In genomic region chr5:6291961-6292360, GRCh38 we compare ENCODE assay signal across 8 cellular contexts.
DNase-seq lines count a peak whose midpoint lies in the region; ATAC-seq and TF ChIP-seq lines count a peak whose summit lies in the region.

No MANE protein-coding gene starts in this region.

- no peaks in the 10 kb centered on the region for H3K4me1 ChIP-seq in breast epithelium
- no peaks in the 10 kb centered on the region for H3K4me1 ChIP-seq in psoas muscle

- no peak overlapping the region for H3K27ac Mint-ChIP-seq in MCF 10A (ENCODE audit: low read depth, unreplicated experiment)
- H3K27ac Mint-ChIP-seq in activated CD8-positive, alpha-beta T cell treated with anti-CD3 and anti-CD28 coated beads for 36 hours, result no peak overlapping the region

- no peak overlapping the region for H3K4me3 ChIP-seq in breast epithelium
- H3K4me3 ChIP-seq in psoas muscle, result no peak overlapping the region

- no TSS peak for BruUV-seq in MCF 10A (replicated peaks; lab: Mats Ljungman, UMichigan)

- no peak overlapping the region for H3K4me3 Mint-ChIP-seq in MCF 10A (ENCODE audit: unreplicated experiment)
- no peak overlapping the region for H3K4me3 Mint-ChIP-seq in activated CD8-positive, alpha-beta T cell treated with anti-CD3 and anti-CD28 coated beads for 36 hours

- CTCF ChIA-PET in MCF 10A (lab: Yijun Ruan, JAX), result interaction anchor here (0.6 to 1.1 kb wide), 2 partner anchors 12 to 69 kb away, joined by 3 read pairs; no protein-coding TSS in a partner anchor
- CTCF ChIA-PET in activated CD8-positive, alpha-beta T cell treated with anti-CD3 and anti-CD28 coated beads for 36 hours (lab: Charles Lee), result interaction anchor here (1.1 kb wide), 1 partner anchor 143 kb away, joined by 3 read pairs; no protein-coding TSS in a partner anchor

- no peak for ATAC-seq in activated CD8-positive, alpha-beta T cell treated with anti-CD3 and anti-CD28 coated beads for 36 hours
- ATAC-seq in psoas muscle (no peak), HG03432 (IDR thresholded peaks at IDR 0.05; ENCODE audit: unreplicated experiment) (no peak)

- TF ChIP-seq POLR2A in breast epithelium (IDR thresholded peaks at IDR 0.05), result no peak

- DNase-seq in MCF 10A (ENCODE audit: unreplicated experiment) (peak; percentile 26), breast epithelium (ENCODE audit: low spot score in 2 of 2) (no peak), NCI-H1417 (lab: John Stamatoyannopoulos, UW) (peak; percentile 67 to 89 (median 72)), psoas muscle (no peak), middle frontal gyrus (ENCODE audit: extremely low spot score, low spot score) (no peak)
- peak; percentile 24 for DNase-seq in activated CD8-positive, alpha-beta T cell treated with anti-CD3 and anti-CD28 coated beads for 36 hours
- no peak for DNase-seq in activated naive CD4-positive, alpha-beta T cell treated with anti-CD3 and anti-CD28 coated beads, Interleukin-2, amount 50 U/mL, for 16 hours

- H3K36me3 ChIP-seq in breast epithelium, result no peaks in the 10 kb centered on the region
- no peaks in the 10 kb centered on the region for H3K36me3 ChIP-seq in psoas muscle (ENCODE audit: insufficient read depth in 1 of 2, low read depth in 1 of 2)

- intact Hi-C loops in MCF 10A (cut with micrococcal nuclease) (loop anchor here (1.0 to 5.0 kb wide), 3 partner anchors 285 to 800 kb away; no protein-coding TSS in a partner anchor), breast epithelium (cut with DNase I; ENCODE audit: low total_unique reads) (loop anchor here (10.0 kb wide), 1 partner anchor 1843 kb away; no protein-coding TSS in a partner anchor), psoas muscle (cut with DNase I) (loop anchor here in 1 of 2 donors (10.0 kb wide), 1 partner anchor 283 kb away; no protein-coding TSS in a partner anchor)
- intact Hi-C loops in activated CD8-positive, alpha-beta T cell treated with anti-CD3 and anti-CD28 coated beads for 36 hours (cut with micrococcal nuclease), result no loop called here

- H3K9me3 ChIP-seq in breast epithelium, result peaks cover 0 to 7% of the 10 kb centered on the region in 2 donors
- H3K9me3 ChIP-seq in psoas muscle, result peaks cover 3% of the 10 kb centered on the region

- no peak overlapping the region for H3K27ac ChIP-seq in breast epithelium
- no peak overlapping the region for H3K27ac ChIP-seq in psoas muscle

- POLR2A ChIA-PET in MCF 10A (lab: Yijun Ruan, JAX), result no interaction called here
- POLR2A ChIA-PET in activated CD8-positive, alpha-beta T cell treated with anti-CD3 and anti-CD28 coated beads for 36 hours (lab: Charles Lee), result no interaction called here

- TF ChIP-seq CTCF in MCF 10A (IDR thresholded peaks at IDR 0.05; ENCODE audit: unreplicated experiment) (peak; percentile 19), breast epithelium (IDR thresholded peaks at IDR 0.05) (no peak), psoas muscle (IDR thresholded peaks at IDR 0.05) (peak; percentile 30)
- TF ChIP-seq CTCF in activated CD8-positive, alpha-beta T cell treated with anti-CD3 and anti-CD28 coated beads for 36 hours (IDR thresholded peaks at IDR 0.05), result no peak

- H3K27me3 ChIP-seq in breast epithelium, result no peaks in the 10 kb centered on the region
- H3K27me3 ChIP-seq in psoas muscle (ENCODE audit: insufficient read depth in 3 of 3, low read length in 2 of 3), result no peaks in the 10 kb centered on the region

- H3K4me1 Mint-ChIP-seq in MCF 10A (ENCODE audit: insufficient read depth, unreplicated experiment), result no peaks in the 10 kb centered on the region
- H3K4me1 Mint-ChIP-seq in activated CD8-positive, alpha-beta T cell treated with anti-CD3 and anti-CD28 coated beads for 36 hours (ENCODE audit: low read depth), result no peaks in the 10 kb centered on the region

- H3K9me3 Mint-ChIP-seq in MCF 10A (ENCODE audit: unreplicated experiment), result no peaks in the 10 kb centered on the region
- no peaks in the 10 kb centered on the region for H3K9me3 Mint-ChIP-seq in activated CD8-positive, alpha-beta T cell treated with anti-CD3 and anti-CD28 coated beads for 36 hours

- no peaks in the 10 kb centered on the region for H3K36me3 Mint-ChIP-seq in MCF 10A (ENCODE audit: insufficient read depth, unreplicated experiment)
- no peaks in the 10 kb centered on the region for H3K36me3 Mint-ChIP-seq in activated CD8-positive, alpha-beta T cell treated with anti-CD3 and anti-CD28 coated beads for 36 hours (ENCODE audit: low read depth)

- WGBS in psoas muscle, 3 donors, result 20 to 27% (median 23%) methylated on average over 3 of the region's 3 CpGs

- H3K27me3 Mint-ChIP-seq in MCF 10A (ENCODE audit: insufficient read depth, unreplicated experiment), result peaks cover 57% of the 10 kb centered on the region
- peaks cover 5% of the 10 kb centered on the region for H3K27me3 Mint-ChIP-seq in activated CD8-positive, alpha-beta T cell treated with anti-CD3 and anti-CD28 coated beads for 36 hours

Comparison
In these comparisons a context has a peak if more than half of its experiments do, and no peak if none do; other contexts are left out.
1. DNase-seq: peak in MCF 10A (single experiment), NCI-H1417 (3 of 3) and activated CD8-positive, alpha-beta T cell treated with anti-CD3 and anti-CD28 coated beads for 36 hours (single experiment); none in breast epithelium (0 of 2), psoas muscle (0 of 2), middle frontal gyrus (single experiment) and activated naive CD4-positive, alpha-beta T cell treated with anti-CD3 and anti-CD28 coated beads, Interleukin-2, amount 50 U/mL, for 16 hours (single experiment).
2. CTCF ChIP-seq: peak in MCF 10A (single experiment) and psoas muscle (single experiment); none in breast epithelium (0 of 3) and activated CD8-positive, alpha-beta T cell treated with anti-CD3 and anti-CD28 coated beads for 36 hours (single experiment).